8 cellular contexts compared by ENCODE assay signal in genomic region chr19:43532962-43533545, GRCh38. TPM values are rescaled to one million over a fixed set of nuclear protein-coding genes. Genes with fewer than 3 reads are reported as not detected.
DNase-seq lines count a peak whose midpoint lies in the region; ATAC-seq, FAIRE-seq and TF ChIP-seq lines count a peak whose summit lies in the region.

TSS of gene ZNF575 (plus strand) at chr19:43533188. CDS start at chr19:43534423, 1,235 bp downstream.

- POLR2A ChIA-PET in T-cell (lab: Charles Lee) = interaction anchor here in 1 of 2 donors (0.5 kb wide), 1 partner anchor 222 kb away, joined by 4 read pairs; the partner anchor contains the start of gene SMG9

- peak; percentile 52 for FAIRE-seq in urothelium cell line (lab: Jason Lieb, UNC)

- no peaks in the 10 kb centered on the region for H3K9me3 ChIP-seq in psoas muscle

- H3K27me3 Mint-ChIP-seq in T-cell = no peaks in the 10 kb centered on the region

- CTCF ChIA-PET in T-cell (lab: Charles Lee) = interaction anchor here in 1 of 2 donors (0.6 to 3.4 kb wide), 8 partner anchors 13 to 252 kb away, joined by 3 to 24 read pairs (median 6); partner anchors contain the start of genes IRGQ and ZNF576

- H3K36me3 ChIP-seq in psoas muscle (ENCODE audit: insufficient read depth in 1 of 2, low read depth in 1 of 2) = peaks cover 0 to 5% of the 10 kb centered on the region in 2 donors

- peaks cover 6% of the 10 kb centered on the region for H3K36me3 Mint-ChIP-seq in T-cell

- H3K27ac ChIP-seq in psoas muscle = peak within 1 kb of the TSS; percentile 75

- peak within 1 kb of the TSS; percentile 93 to 94 for H3K27ac Mint-ChIP-seq in T-cell

- no peak for TF ChIP-seq CTCF in GM12865 (IDR thresholded peaks at IDR 0.05; ENCODE audit: insufficient read depth, low read depth, low read length, missing control alignments)
- no peak for TF ChIP-seq CTCF in psoas muscle (IDR thresholded peaks at IDR 0.05)

- no peaks in the 10 kb centered on the region for H3K4me1 ChIP-seq in psoas muscle

- ATAC-seq in HG02759 (IDR thresholded peaks at IDR 0.05; ENCODE audit: unreplicated experiment) (peak; percentile 66), T-cell (replicated peaks in 1 of 4) (peak; percentile 64 to 76 (median 71)), left ventricle myocardium superior (peak; percentile 80), psoas muscle (peak; percentile 64 to 77 (median 68))

- peak; percentile 98 for DNase-seq in GM12865 (ENCODE audit: low read depth)
- peak; percentile 91 to 97 (median 94) for DNase-seq in NCI-H1417 (lab: John Stamatoyannopoulos, UW)
- DNase-seq in T-cell = peak; percentile 67 to 88 (median 78)
- peak; percentile 86 for DNase-seq in amniotic stem cell (lab: John Stamatoyannopoulos, UW)
- peak; percentile 93 for DNase-seq in left ventricle myocardium superior
- DNase-seq in psoas muscle = peak; percentile 86 to 92
- peak; percentile 70 for DNase-seq in urothelium cell line (ENCODE audit: low spot score)

- intact Hi-C loops in left ventricle myocardium superior (cut with micrococcal nuclease) (no loop called here), psoas muscle (cut with DNase I) (loop anchor here (5.0 to 10.0 kb wide), 2 partner anchors 62 to 64 kb away; partner anchors contain the start of genes IRGQ (in 2 of the 2) and ZNF576 (in 2 of the 2))

- 0 to 1% (median 0%) methylated on average over 42 to 47 of the region's 47 CpGs for WGBS in psoas muscle, 3 donors

- no peaks in the 10 kb centered on the region for H3K9me3 Mint-ChIP-seq in T-cell

- peak within 1 kb of the TSS; percentile 84 for H3K4me3 ChIP-seq in GM12865 (ENCODE audit: low read depth, low read length)
- peak within 1 kb of the TSS; percentile 76 for H3K4me3 ChIP-seq in psoas muscle

- peaks cover 13 to 23% (median 21%) of the 10 kb centered on the region in 3 donors for H3K4me1 Mint-ChIP-seq in T-cell

- H3K27me3 ChIP-seq in psoas muscle (ENCODE audit: insufficient read depth in 3 of 3, low read length in 2 of 3) = no peaks in the 10 kb centered on the region

- peak within 1 kb of the TSS; percentile 88 to 90 (median 88) for H3K4me3 Mint-ChIP-seq in T-cell

RNA-seq across cellular contexts. Expression of gene ZNF575, which starts in this region (rescaled TPM):
- total RNA-seq in T-cell (10 to 100 TPM in 1 of 5 donors, 1 to 10 TPM in 4; 3.4 to 12.7 (median 6.2) TPM), left ventricle myocardium superior (1.8 TPM), psoas muscle (1 to 10 TPM in 3 of 4 donors, under 1 TPM in 1; 0.40 to 1.6 (median 1.2) TPM)
- 1 to 10 TPM in 1 of 3 donors, under 1 TPM in 2; 0.23 to 1.1 (median 0.35) TPM for polyA plus RNA-seq in psoas muscle

Comparison
In these comparisons a context has a peak if more than half of its experiments do, and no peak if none do; other contexts are left out.
1. Peak in every context shown above with its lines: DNase-seq, ATAC-seq, H3K4me3 ChIP-seq and H3K27ac ChIP-seq.